ENCODE assay signal across 8 cellular contexts in the genomic region with DNA sequence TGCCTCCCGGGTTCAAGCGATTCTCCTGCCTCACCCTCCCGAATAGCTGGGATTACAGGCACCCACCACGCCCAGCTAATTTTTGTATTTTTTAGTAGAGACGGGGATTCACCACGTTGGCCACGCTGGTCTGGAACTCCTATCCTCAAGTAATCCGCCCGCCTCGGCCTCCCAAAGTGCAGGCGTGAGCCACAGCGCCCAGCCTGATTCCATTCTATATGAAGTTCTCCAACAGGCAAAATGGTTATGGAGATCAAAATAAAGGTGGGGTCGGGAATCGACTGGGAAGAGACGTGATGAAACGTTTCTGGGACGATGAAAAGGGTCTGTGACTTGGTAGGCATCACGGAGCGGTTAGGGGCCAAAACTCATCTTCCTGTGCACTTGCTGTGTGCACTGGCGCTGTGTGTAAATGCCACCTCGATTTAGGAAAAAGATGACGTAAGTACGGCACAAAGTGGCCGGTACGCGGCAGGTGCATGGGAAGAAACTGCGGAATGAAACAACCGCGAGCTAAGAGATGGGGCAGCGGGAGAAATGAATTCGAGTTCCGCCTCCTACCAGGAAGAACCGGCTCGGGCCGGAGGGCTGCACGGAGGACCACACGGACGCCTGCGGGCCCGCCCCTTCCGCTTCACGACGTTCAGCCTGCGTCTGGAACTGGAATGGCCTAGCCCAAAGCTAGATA. TPM values are rescaled to one million over a fixed set of nuclear protein-coding genes. Genes with fewer than 3 reads are reported as not detected.
A peak's percentile ranks its signal among the peaks of the same experiment; 100 is the strongest.
DNase-seq lines count a peak whose midpoint lies in the region; ATAC-seq, FAIRE-seq and TF ChIP-seq lines count a peak whose summit lies in the region.

No MANE protein-coding gene starts in this region.

- no peak for TF ChIP-seq CTCF in A549 (IDR thresholded peaks at IDR 0.05)
- TF ChIP-seq CTCF in kidney (IDR thresholded peaks at IDR 0.05; ENCODE audit: borderline replicate concordance, extremely low read depth, insufficient read depth): peak; percentile 7

- peak; percentile 91 to 98 for DNase-seq in A549 (ENCODE audit: low read depth in 1 of 2, low spot score in 1 of 2)
- DNase-seq in NCI-H2196 (lab: John Stamatoyannopoulos, UW; ENCODE audit: unreplicated experiment): peak; percentile 76
- peak; percentile 85 for DNase-seq in activated CD4-positive, CD25-positive, alpha-beta regulatory T cell treated with anti-CD3 and anti-CD28 coated beads, Interleukin-2, amount 50 U/mL, for 72 hours
- peak; percentile 34 to 86 for DNase-seq in cerebellar nuclear complex (lab: John Stamatoyannopoulos, UW)
- peak; percentile 97 for DNase-seq in kidney
- peak; percentile 92 for DNase-seq in stimulated activated CD4-positive, alpha-beta T cell treated with anti-CD3 and anti-CD28 coated beads, Interleukin-15, amount 100 ng/mL, for 24 hours

- TF ChIP-seq EP300 in A549 (IDR thresholded peaks at IDR 0.05): no peak

- intact Hi-C loops in kidney (cut with DNase I): no loop called here

- peak overlapping the region; percentile 93 for H3K4me2 ChIP-seq in A549

- POLR2A ChIA-PET in A549 (lab: Yijun Ruan, JAX): interaction anchor here (0.6 to 4.1 kb wide), 32 partner anchors 11 to 488 kb away, joined by 3 to 97 read pairs (median 6); a partner anchor contains a TSS

- TF ChIP-seq RAD21 in A549 (conservative IDR thresholded peaks at IDR 0.05 in 1 of 2, IDR thresholded peaks at IDR 0.05 in 1 of 2): no peak

- TF ChIP-seq POLR2A in A549 (IDR thresholded peaks at IDR 0.05; ENCODE audit: low read length): peak; percentile 50
- peak; percentile 65 for TF ChIP-seq POLR2A in GM18526 (IDR thresholded peaks at IDR 0.05; ENCODE audit: extremely low read depth, insufficient read length)

- H3K27ac ChIP-seq in A549 (peak overlapping the region; percentile 94 to 95), kidney (ENCODE audit: low read depth in 2 of 2, low read length in 2 of 2) (peak overlapping the region; percentile 96)

- H3K4me3 ChIP-seq in A549 (peak overlapping the region; percentile 77), kidney (ENCODE audit: low read length in 2 of 2) (peak overlapping the region; percentile 98 to 99)

- H3K4me1 ChIP-seq in A549 (peaks cover 23% of the 10 kb centered on the region), kidney (ENCODE audit: control insufficient read depth in 1 of 2, insufficient read depth in 1 of 2, low read depth in 1 of 2, low read length in 2 of 2) (peaks cover 7 to 14% of the 10 kb centered on the region in 2 donors)

- H3K36me3 ChIP-seq in kidney (ENCODE audit: control insufficient read depth in 1 of 2, insufficient read depth in 2 of 2, low read length in 2 of 2): no peaks in the 10 kb centered on the region

- CTCF ChIA-PET in A549 (lab: Yijun Ruan, JAX): interaction anchor here (0.6 to 10.0 kb wide), 13 partner anchors 11 to 180 kb away, joined by 3 to 191 read pairs (median 33); a partner anchor contains a TSS

- H3K9me3 ChIP-seq in A549: no peaks in the 10 kb centered on the region
- no peaks in the 10 kb centered on the region for H3K9me3 ChIP-seq in kidney (ENCODE audit: control insufficient read depth in 1 of 2, low read length in 2 of 2)

- H3K9ac ChIP-seq in kidney (ENCODE audit: low read length in 2 of 2): peak overlapping the region; percentile 72 to 96

- WGBS in A549 (ENCODE audit: missing lambda C conversion rate): 2% methylated on average over 44 of the region's 44 CpGs

- peak; percentile 75 to 77 for ATAC-seq in A549
- ATAC-seq in HG03095 (IDR thresholded peaks at IDR 0.05; ENCODE audit: unreplicated experiment): peak; percentile 46

- FAIRE-seq in A549 (lab: Jason Lieb, UNC) (no peak), kidney (lab: Jason Lieb, UNC) (no peak)

TF ChIP-seq in A549, 52 proteins besides CTCF, POLR2A, EP300 and RAD21 (continues in another document):
- no peak for TF ChIP-seq HDAC2 (IDR thresholded peaks at IDR 0.05)
- TF ChIP-seq, protein P1, sequence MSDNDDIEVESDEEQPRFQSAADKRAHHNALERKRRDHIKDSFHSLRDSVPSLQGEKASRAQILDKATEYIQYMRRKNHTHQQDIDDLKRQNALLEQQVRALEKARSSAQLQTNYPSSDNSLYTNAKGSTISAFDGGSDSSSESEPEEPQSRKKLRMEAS (IDR thresholded peaks at IDR 0.05): peak; percentile 84
- no peak for TF ChIP-seq RCOR1 (IDR thresholded peaks at IDR 0.05; ENCODE audit: low read depth, low read length)
- peak; percentile 44 to 56; a peak in 2 of 5 replicates for TF ChIP-seq JUN (IDR thresholded peaks at IDR 0.05)
- peak; percentile 79; the same call in 1 of the 2 replicates for TF ChIP-seq FOSB (CRISPR knock-in tag; IDR thresholded peaks at IDR 0.05)
- peak; percentile 41; the same call in 1 of the 2 replicates for TF ChIP-seq PHF8 (IDR thresholded peaks at IDR 0.05; ENCODE audit: borderline replicate concordance, low read depth)
- TF ChIP-seq, protein P2, sequence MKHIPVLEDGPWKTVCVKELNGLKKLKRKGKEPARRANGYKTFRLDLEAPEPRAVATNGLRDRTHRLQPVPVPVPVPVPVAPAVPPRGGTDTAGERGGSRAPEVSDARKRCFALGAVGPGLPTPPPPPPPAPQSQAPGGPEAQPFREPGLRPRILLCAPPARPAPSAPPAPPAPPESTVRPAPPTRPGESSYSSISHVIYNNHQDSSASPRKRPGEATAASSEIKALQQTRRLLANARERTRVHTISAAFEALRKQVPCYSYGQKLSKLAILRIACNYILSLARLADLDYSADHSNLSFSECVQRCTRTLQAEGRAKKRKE (CRISPR knock-in tag; IDR thresholded peaks at IDR 0.05; ENCODE audit: low read depth): no peak
- 0 out of 2 replicates have a peak, but pooled peaks have one; percentile 21 for TF ChIP-seq HOXA7 (CRISPR knock-in tag; IDR thresholded peaks at IDR 0.05)
- TF ChIP-seq, protein P3, sequence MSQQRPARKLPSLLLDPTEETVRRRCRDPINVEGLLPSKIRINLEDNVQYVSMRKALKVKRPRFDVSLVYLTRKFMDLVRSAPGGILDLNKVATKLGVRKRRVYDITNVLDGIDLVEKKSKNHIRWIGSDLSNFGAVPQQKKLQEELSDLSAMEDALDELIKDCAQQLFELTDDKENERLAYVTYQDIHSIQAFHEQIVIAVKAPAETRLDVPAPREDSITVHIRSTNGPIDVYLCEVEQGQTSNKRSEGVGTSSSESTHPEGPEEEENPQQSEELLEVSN (IDR thresholded peaks at IDR 0.05; ENCODE audit: borderline replicate concordance, low read depth): peak; percentile 75; the same call in 1 of the 2 replicates

RNA-seq across cellular contexts. Expression of a gene that starts 1.6 kb away (rescaled TPM):
- 65.9 and 80.1 TPM in 2 replicates for polyA plus RNA-seq in A549 (2011; rRNA removed)
- polyA plus RNA-seq in A549 (2012; cell fraction: cytosol; rRNA removed): 63.6 and 87.3 TPM in 2 replicates
- polyA plus RNA-seq in A549 (2012; cell fraction: nucleus; rRNA removed): 87.9 and 106 TPM in 2 replicates
- 53.1 to 64.0 TPM (median 59.4 TPM) in 3 replicates for polyA plus RNA-seq in A549 (2017; fragmentation: RNase III; extraction: RNeasy Plus Mini Kit Qiagen cat#74134 plus additional on column Dnase treatment)
- polyA minus RNA-seq in A549 (2011; rRNA and poly(A)+ RNA removed): 108 and 128 TPM in 2 replicates
- 66.9 TPM for total RNA-seq in kidney
- 14.8 TPM for polyA plus RNA-seq in kidney (ENCODE audit: insufficient read depth, low read depth, low replicate concordance)

RNA-seq across cellular contexts. Expression of a gene that starts 2.6 kb away (rescaled TPM):
- 15.9 and 17.4 TPM in 2 replicates for polyA plus RNA-seq in A549 (2011; rRNA removed)
- 34.6 and 41.0 TPM in 2 replicates for polyA plus RNA-seq in A549 (2012; cell fraction: cytosol; rRNA removed)
- 72.3 and 83.0 TPM in 2 replicates for polyA plus RNA-seq in A549 (2012; cell fraction: nucleus; rRNA removed)
- 33.8 to 34.0 TPM (median 33.9 TPM) in 3 replicates for polyA plus RNA-seq in A549 (2017; fragmentation: RNase III; extraction: RNeasy Plus Mini Kit Qiagen cat#74134 plus additional on column Dnase treatment)
- 15.6 and 17.0 TPM in 2 replicates for polyA minus RNA-seq in A549 (2011; rRNA and poly(A)+ RNA removed)
- total RNA-seq in kidney: 6.5 TPM
- polyA plus RNA-seq in kidney (ENCODE audit: insufficient read depth, low read depth, low replicate concordance): 10.8 TPM

RNA-seq across cellular contexts. Expression of a gene that starts 19.3 kb away (rescaled TPM):
- polyA plus RNA-seq in A549 (2011; rRNA removed) (1.9 and 2.1 TPM in 2 replicates), A549 (2017; fragmentation: RNase III; extraction: RNeasy Plus Mini Kit Qiagen cat#74134 plus additional on column Dnase treatment) (0.96 to 1.9 TPM (median 1.7 TPM) in 3 replicates), kidney (ENCODE audit: insufficient read depth, low read depth, low replicate concordance) (2.3 TPM)
- polyA plus RNA-seq in A549 (2012; cell fraction: cytosol; rRNA removed): 0.53 and 0.74 TPM in 2 replicates
- polyA plus RNA-seq in A549 (2012; cell fraction: nucleus; rRNA removed): 1.0 and 1.3 TPM in 2 replicates
- 2.0 and 2.1 TPM in 2 replicates for polyA minus RNA-seq in A549 (2011; rRNA and poly(A)+ RNA removed)
- 3.5 TPM for total RNA-seq in kidney

RNA-seq across cellular contexts. Expression of a gene that starts 31.9 kb away (rescaled TPM):
- polyA plus RNA-seq in A549 (2011; rRNA removed): 0.08 TPM in 2 replicates
- 0.01 TPM in 2 replicates for polyA plus RNA-seq in A549 (2012; cell fraction: cytosol; rRNA removed)
- 0.02 and 0.13 TPM in 2 replicates for polyA plus RNA-seq in A549 (2012; cell fraction: nucleus; rRNA removed)
- 0.01 to 0.05 TPM (median 0.03 TPM) in 3 replicates for polyA plus RNA-seq in A549 (2017; fragmentation: RNase III; extraction: RNeasy Plus Mini Kit Qiagen cat#74134 plus additional on column Dnase treatment)
- polyA minus RNA-seq in A549 (2011; rRNA and poly(A)+ RNA removed): 0.17 and 0.19 TPM in 2 replicates
- 0.66 TPM for total RNA-seq in kidney
- polyA plus RNA-seq in kidney (ENCODE audit: insufficient read depth, low read depth, low replicate concordance): 0.17 TPM

RNA-seq across cellular contexts. Expression of a gene that starts 35.0 kb away (rescaled TPM):
- polyA plus RNA-seq in A549 (2011; rRNA removed) (0.16 and 0.20 TPM in 2 replicates), A549 (2017; fragmentation: RNase III; extraction: RNeasy Plus Mini Kit Qiagen cat#74134 plus additional on column Dnase treatment) (0.05 to 0.26 TPM (median 0.10 TPM) in 3 replicates), kidney (ENCODE audit: insufficient read depth, low read depth, low replicate concordance) (12.8 TPM)
- polyA plus RNA-seq in A549 (2012; cell fraction: cytosol; rRNA removed): 0.01 and 0.03 TPM in 2 replicates
- polyA plus RNA-seq in A549 (2012; cell fraction: nucleus; rRNA removed): 0.04 and 0.05 TPM in 2 replicates
- polyA minus RNA-seq in A549 (2011; rRNA and poly(A)+ RNA removed): not detected in 2 replicates
- total RNA-seq in kidney: 7.6 TPM

Comparison
In these comparisons a context has a peak if more than half of its experiments do, and no peak if none do; other contexts are left out.
1. Peak in every context shown above with its lines: DNase-seq, ATAC-seq, H3K4me3 ChIP-seq and H3K27ac ChIP-seq.